Comparison of ENCODE assay signal across 10 cellular contexts in the genomic region with DNA sequence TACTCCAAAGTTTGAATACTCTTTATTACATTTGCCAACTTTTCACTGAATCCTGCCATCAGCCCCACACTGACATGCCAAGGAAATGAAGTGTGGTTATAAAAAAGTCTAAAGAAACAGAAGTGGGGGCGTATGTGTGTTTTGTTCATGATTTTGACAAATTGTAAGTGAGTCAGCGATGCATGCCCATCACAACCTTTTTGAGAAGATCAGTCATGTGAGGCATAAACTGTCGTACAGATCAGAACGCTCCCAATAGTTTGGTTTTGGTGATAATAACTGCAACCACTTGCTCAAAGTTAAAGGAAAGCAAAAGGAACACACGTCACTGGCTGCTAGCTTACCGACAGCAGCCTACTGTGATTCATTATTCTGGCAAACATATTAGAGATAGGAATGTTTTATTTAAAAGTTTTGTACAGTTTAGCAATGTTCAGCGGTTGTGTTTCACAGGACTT.
DNase-seq lines count a peak whose midpoint lies in the region; TF ChIP-seq lines count a peak whose summit lies in the region.
"Had no signal": no experiment of that assay in that cellular context is flagged by ENCODE, and none has a peak within 500 bp of the region (broad histone marks: within the 10 kb centered on the region; RNA-seq: fewer than 3 reads in every experiment).

No MANE protein-coding gene starts in this region.

- intact Hi-C loops in activated CD4-positive, alpha-beta T cell treated with anti-CD3 and anti-CD28 coated beads, Interleukin-2, amount 10 ng/mL, durations not matched to agents 24 days and 14 days (cut with micrococcal nuclease) = loop anchor here (2.0 kb wide), 1 partner anchor 32 kb away; no protein-coding TSS in a partner anchor

- H3K27ac Mint-ChIP-seq in activated CD4-positive, alpha-beta T cell treated with anti-CD3 and anti-CD28 coated beads, Interleukin-2, amount 10 ng/mL, durations not matched to agents 24 days and 14 days = no peak overlapping the region

- no peak overlapping the region for H3K9ac ChIP-seq in rectal smooth muscle tissue (ENCODE audit: low read length)

- peaks cover 23% of the 10 kb centered on the region for H3K4me1 ChIP-seq in rectal smooth muscle tissue (ENCODE audit: control insufficient read depth, insufficient read depth, low read length)
- H3K4me1 ChIP-seq: upper lobe of left lung had no signal

- no peaks in the 10 kb centered on the region for H3K36me3 ChIP-seq in rectal smooth muscle tissue (ENCODE audit: control insufficient read depth, insufficient read depth, low read length)
- H3K36me3 ChIP-seq: upper lobe of left lung had no signal

- H3K4me3 ChIP-seq in fibroblast of mammary gland (ENCODE audit: control insufficient read depth, low read depth, low read length) (no peak overlapping the region), rectal smooth muscle tissue (ENCODE audit: low read length) (no peak overlapping the region)
- H3K4me3 ChIP-seq: upper lobe of left lung had no signal

- CTCF ChIA-PET in GM10248 (lab: Yijun Ruan, JAX) = no interaction called here

- no peak for TF ChIP-seq CTCF in fibroblast of mammary gland (conservative IDR thresholded peaks at IDR 0.05; ENCODE audit: control insufficient read depth, insufficient read depth, low read depth, low read length)
- TF ChIP-seq CTCF in GM10248 (IDR thresholded peaks at IDR 0.05; ENCODE audit: control extremely low read depth, extremely low read depth, low read depth, missing control alignments) = no peak

- H3K4me1 Mint-ChIP-seq in activated CD4-positive, alpha-beta T cell treated with anti-CD3 and anti-CD28 coated beads, Interleukin-2, amount 10 ng/mL, durations not matched to agents 24 days and 14 days = peaks cover 7% of the 10 kb centered on the region
- H3K4me1 Mint-ChIP-seq: neural crest cell had no signal

- DNase-seq in GM03348 (ENCODE audit: low spot score) (peak; percentile 57), NCI-H460 (ENCODE audit: extremely low read depth, low read depth) (peak; percentile 76), fibroblast of mammary gland (ENCODE audit: low read depth) (peak; percentile 98), medulla oblongata (ENCODE audit: extremely low spot score) (no peak), GM10248 (ENCODE audit: extremely low spot score) (no peak)
- no peak for DNase-seq in activated CD4-positive, alpha-beta T cell treated with anti-CD3 and anti-CD28 coated beads, Interleukin-2, amount 10 ng/mL, durations not matched to agents 24 days and 14 days
- no peak for DNase-seq in NK-92 treated with Interleukin-12 subunit alpha and Interleukin-12 subunit beta, amount 100 ng/mL, for 24 hours (lab: John Stamatoyannopoulos, UW)
- DNase-seq: upper lobe of left lung had no signal

- no peaks in the 10 kb centered on the region for H3K27me3 Mint-ChIP-seq in activated CD4-positive, alpha-beta T cell treated with anti-CD3 and anti-CD28 coated beads, Interleukin-2, amount 10 ng/mL, durations not matched to agents 24 days and 14 days

- H3K27ac ChIP-seq in rectal smooth muscle tissue (ENCODE audit: low read depth, low read length) = peak overlapping the region; percentile 74
- H3K27ac ChIP-seq: upper lobe of left lung had no signal

- no peaks in the 10 kb centered on the region for H3K9me3 Mint-ChIP-seq in activated CD4-positive, alpha-beta T cell treated with anti-CD3 and anti-CD28 coated beads, Interleukin-2, amount 10 ng/mL, durations not matched to agents 24 days and 14 days
- H3K9me3 Mint-ChIP-seq: neural crest cell had no signal

- H3K4me3 Mint-ChIP-seq in activated CD4-positive, alpha-beta T cell treated with anti-CD3 and anti-CD28 coated beads, Interleukin-2, amount 10 ng/mL, durations not matched to agents 24 days and 14 days = no peak overlapping the region
- H3K4me3 Mint-ChIP-seq: neural crest cell had no signal

- no peaks in the 10 kb centered on the region for H3K27me3 ChIP-seq in rectal smooth muscle tissue (ENCODE audit: control insufficient read depth, insufficient read depth, low read length)
- H3K27me3 ChIP-seq: upper lobe of left lung had no signal

- H3K36me3 Mint-ChIP-seq in activated CD4-positive, alpha-beta T cell treated with anti-CD3 and anti-CD28 coated beads, Interleukin-2, amount 10 ng/mL, durations not matched to agents 24 days and 14 days (ENCODE audit: low read depth) = no peaks in the 10 kb centered on the region

- POLR2A ChIA-PET in GM10248 (lab: Yijun Ruan, JAX) = no interaction called here

Comparison
In these comparisons a context has a peak if more than half of its experiments do, and no peak if none do; other contexts are left out.
1. DNase-seq: peak in GM03348 (single experiment), NCI-H460 (single experiment) and fibroblast of mammary gland (single experiment); none in medulla oblongata (single experiment), GM10248 (single experiment), activated CD4-positive, alpha-beta T cell treated with anti-CD3 and anti-CD28 coated beads, Interleukin-2, amount 10 ng/mL, durations not matched to agents 24 days and 14 days (single experiment) and NK-92 treated with Interleukin-12 subunit alpha and Interleukin-12 subunit beta, amount 100 ng/mL, for 24 hours (single experiment).